ENCODE assay signal across 8 cellular contexts in the genomic region with DNA sequence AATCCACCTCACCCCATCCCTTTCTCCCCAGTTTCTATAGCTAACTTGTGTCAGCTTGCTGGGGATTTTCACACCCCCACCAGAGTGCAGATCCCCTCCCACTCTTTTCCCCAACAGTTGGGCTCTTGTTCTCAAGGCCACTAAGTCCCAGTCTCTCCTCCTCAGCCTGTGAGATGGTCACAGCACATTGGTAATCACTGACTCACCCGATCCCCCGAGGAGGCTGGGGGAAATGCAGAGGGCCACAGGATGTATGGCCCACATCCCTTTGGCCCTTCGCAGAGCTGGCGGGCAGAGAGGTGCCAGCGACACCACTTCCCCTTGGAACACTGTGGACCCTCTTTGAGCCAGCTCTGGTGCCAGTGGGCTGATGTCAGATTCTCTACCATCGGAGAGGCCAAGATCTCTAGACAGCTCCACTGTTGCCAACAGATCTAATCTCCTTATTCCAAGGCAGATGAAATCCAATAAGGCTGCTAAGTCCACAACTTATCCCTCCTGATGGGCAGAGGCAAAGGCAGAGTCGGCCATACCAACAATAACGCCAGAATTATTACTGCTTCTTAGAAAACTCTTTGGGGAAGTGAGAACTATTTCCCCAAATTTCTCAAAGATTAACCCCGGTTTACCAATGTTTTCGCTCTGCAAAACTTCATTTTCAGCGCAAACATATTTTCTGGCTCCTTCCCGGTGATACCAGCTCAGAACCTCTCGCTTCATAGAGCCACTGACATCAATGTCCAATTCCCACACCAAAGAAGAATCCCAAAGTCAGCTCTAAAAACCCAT. TPM values are rescaled to one million over a fixed set of nuclear protein-coding genes. Genes with fewer than 3 reads are reported as not detected.
A peak's percentile ranks its signal among the peaks of the same experiment; 100 is the strongest.
DNase-seq lines count a peak whose midpoint lies in the region; ATAC-seq and TF ChIP-seq lines count a peak whose summit lies in the region.

No MANE protein-coding gene starts in this region.

- intact Hi-C loops in activated CD4-positive, alpha-beta T cell treated with anti-CD3 and anti-CD28 coated beads for 36 hours (cut with DNase I, micrococcal nuclease), result loop anchor here (1.0 to 2.0 kb wide), 3 partner anchors 35 to 635 kb away; no protein-coding TSS in a partner anchor
- intact Hi-C loops in colonic mucosa (cut with DNase I), result no loop called here

- peaks cover 3% of the 10 kb centered on the region for H3K27me3 Mint-ChIP-seq in activated CD4-positive, alpha-beta T cell treated with anti-CD3 and anti-CD28 coated beads for 36 hours

- no peak for ATAC-seq in activated CD4-positive, alpha-beta T cell treated with anti-CD3 and anti-CD28 coated beads for 36 hours
- no peak for ATAC-seq in RWPE2 (ENCODE audit: low read depth)

- H3K4me3 ChIP-seq in RWPE2 (ENCODE audit: severe bottlenecking) (peak overlapping the region; percentile 69), colonic mucosa (peak overlapping the region; percentile 67), subcutaneous abdominal adipose tissue (ENCODE audit: low read depth in 1 of 5, low read length in 5 of 5) (peak overlapping the region; percentile 62 to 79 (median 74))

- peak overlapping the region; percentile 92 for H3K4me3 Mint-ChIP-seq in activated CD4-positive, alpha-beta T cell treated with anti-CD3 and anti-CD28 coated beads for 36 hours

- H3K27ac ChIP-seq in RWPE2 (ENCODE audit: poor library complexity, severe bottlenecking), result no peak overlapping the region
- peak overlapping the region; percentile 48 for H3K27ac ChIP-seq in colonic mucosa
- peak overlapping the region; percentile 86 for H3K27ac ChIP-seq in subcutaneous abdominal adipose tissue (ENCODE audit: low read depth, low read length)

- peak overlapping the region; percentile 31 to 48 for H3K9ac ChIP-seq in colonic mucosa (ENCODE audit: low read depth in 2 of 2, low read length in 2 of 2)
- peak overlapping the region in 3 of 5 donors; percentile 71 to 83 (median 77) for H3K9ac ChIP-seq in subcutaneous abdominal adipose tissue (ENCODE audit: low read length in 5 of 5)

- H3K36me3 ChIP-seq in RWPE2 (ENCODE audit: low read depth) (no peaks in the 10 kb centered on the region), colonic mucosa (no peaks in the 10 kb centered on the region), subcutaneous abdominal adipose tissue (ENCODE audit: control insufficient read depth in 5 of 5, insufficient read depth in 5 of 5, low read length in 5 of 5) (no peaks in the 10 kb centered on the region)

- H3K4me1 ChIP-seq in RWPE2 (ENCODE audit: insufficient read depth, poor library complexity, severe bottlenecking) (peaks cover 7% of the 10 kb centered on the region), colonic mucosa (no peaks in the 10 kb centered on the region), subcutaneous abdominal adipose tissue (ENCODE audit: control insufficient read depth in 5 of 5, insufficient read depth in 5 of 5, low read length in 5 of 5) (peaks cover 12 to 46% (median 29%) of the 10 kb centered on the region in 5 donors)

- CTCF ChIA-PET in activated CD4-positive, alpha-beta T cell treated with anti-CD3 and anti-CD28 coated beads for 36 hours (lab: Charles Lee), result interaction anchor here (0.5 to 12.8 kb wide), 16 partner anchors 10 to 364 kb away, joined by 3 to 332 read pairs (median 4); a partner anchor contains a TSS

- TF ChIP-seq CTCF in RWPE2 (IDR thresholded peaks at IDR 0.05; ENCODE audit: poor library complexity, severe bottlenecking) (no peak), colonic mucosa (IDR thresholded peaks at IDR 0.05) (no peak)

- peak overlapping the region; percentile 83 for H3K27ac Mint-ChIP-seq in activated CD4-positive, alpha-beta T cell treated with anti-CD3 and anti-CD28 coated beads for 36 hours

- H3K9me3 ChIP-seq in RWPE2 (ENCODE audit: severe bottlenecking), result no peaks in the 10 kb centered on the region
- no peaks in the 10 kb centered on the region for H3K9me3 ChIP-seq in colonic mucosa
- H3K9me3 ChIP-seq in subcutaneous abdominal adipose tissue (ENCODE audit: control insufficient read depth in 5 of 5, low read length in 5 of 5), result no peaks in the 10 kb centered on the region

- H3K36me3 Mint-ChIP-seq in activated CD4-positive, alpha-beta T cell treated with anti-CD3 and anti-CD28 coated beads for 36 hours (ENCODE audit: low read depth), result peaks cover 7% of the 10 kb centered on the region

- H3K9me3 Mint-ChIP-seq in activated CD4-positive, alpha-beta T cell treated with anti-CD3 and anti-CD28 coated beads for 36 hours (ENCODE audit: low read depth), result no peaks in the 10 kb centered on the region

- H3K27me3 ChIP-seq in RWPE2 (ENCODE audit: insufficient read depth, poor library complexity, severe bottlenecking), result no peaks in the 10 kb centered on the region
- H3K27me3 ChIP-seq in colonic mucosa, result no peaks in the 10 kb centered on the region
- H3K27me3 ChIP-seq in subcutaneous abdominal adipose tissue (ENCODE audit: control insufficient read depth in 5 of 5, insufficient read depth in 4 of 5, low read length in 5 of 5), result peaks cover 0 to 3% (median 0%) of the 10 kb centered on the region in 5 donors

- DNase-seq in activated CD4-positive, alpha-beta T cell treated with anti-CD3 and anti-CD28 coated beads for 36 hours, result peak; percentile 49
- no peak for DNase-seq in activated CD4-positive, alpha-beta T cell treated with anti-CD3 and anti-CD28 coated beads, Interleukin-2, amount 50 U/mL, for 1 hour
- DNase-seq in RWPE2 (ENCODE audit: low spot score), result no peak
- no peak for DNase-seq in colonic mucosa
- DNase-seq in medulla oblongata (ENCODE audit: extremely low spot score), result peak; percentile 48
- no peak for DNase-seq in middle frontal gyrus (ENCODE audit: extremely low spot score, low spot score)
- DNase-seq in stimulated activated naive CD4-positive, alpha-beta T cell treated with Interleukin-2 at 50 U/mL for 16 hours (lab: John Stamatoyannopoulos, UW), result no peak

- peaks cover 47% of the 10 kb centered on the region for H3K4me1 Mint-ChIP-seq in activated CD4-positive, alpha-beta T cell treated with anti-CD3 and anti-CD28 coated beads for 36 hours

- POLR2A ChIA-PET in activated CD4-positive, alpha-beta T cell treated with anti-CD3 and anti-CD28 coated beads for 36 hours (lab: Charles Lee), result interaction anchor here (0.9 to 1.3 kb wide), 5 partner anchors 30 to 54 kb away, joined by 3 to 4 read pairs (median 3); no protein-coding TSS in a partner anchor

RNA-seq across cellular contexts. Expression of a gene that starts 1.5 kb away (rescaled TPM):
- total RNA-seq in activated CD4-positive, alpha-beta T cell treated with anti-CD3 and anti-CD28 coated beads for 36 hours, result 10 to 100 TPM; 23.2 to 24.3 TPM
- total RNA-seq in colonic mucosa, result 1 to 10 TPM; 3.0 to 5.0 TPM

RNA-seq across cellular contexts. Expression of a gene that starts 35.7 kb away (rescaled TPM):
- 100 to 1,000 TPM; 378 to 450 TPM for total RNA-seq in activated CD4-positive, alpha-beta T cell treated with anti-CD3 and anti-CD28 coated beads for 36 hours
- 1,000 to 10,000 TPM in 1 of 2 donors, 100 to 1,000 TPM in 1; 868 to 1,024 TPM for total RNA-seq in colonic mucosa

Comparison
In these comparisons a context has a peak if more than half of its experiments do, and no peak if none do; other contexts are left out.
1. DNase-seq: peak in activated CD4-positive, alpha-beta T cell treated with anti-CD3 and anti-CD28 coated beads for 36 hours (single experiment) and medulla oblongata (single experiment); none in activated CD4-positive, alpha-beta T cell treated with anti-CD3 and anti-CD28 coated beads, Interleukin-2, amount 50 U/mL, for 1 hour (single experiment), RWPE2 (single experiment), colonic mucosa (single experiment), middle frontal gyrus (single experiment) and stimulated activated naive CD4-positive, alpha-beta T cell treated with Interleukin-2 at 50 U/mL for 16 hours (single experiment).
2. RNA of a gene that starts 1.5 kb away (total RNA-seq): 23.2 to 24.3 TPM in activated CD4-positive, alpha-beta T cell treated with anti-CD3 and anti-CD28 coated beads for 36 hours; 3.0 to 5.0 TPM in colonic mucosa; every median in the first group is over 4 times any median in the second.
3. Peak in every context shown above with its lines, with median percentiles within 50 percentile points of each other: H3K4me3 ChIP-seq.